Comparison of ENCODE assay signal across 9 cellular contexts in the genomic region with DNA sequence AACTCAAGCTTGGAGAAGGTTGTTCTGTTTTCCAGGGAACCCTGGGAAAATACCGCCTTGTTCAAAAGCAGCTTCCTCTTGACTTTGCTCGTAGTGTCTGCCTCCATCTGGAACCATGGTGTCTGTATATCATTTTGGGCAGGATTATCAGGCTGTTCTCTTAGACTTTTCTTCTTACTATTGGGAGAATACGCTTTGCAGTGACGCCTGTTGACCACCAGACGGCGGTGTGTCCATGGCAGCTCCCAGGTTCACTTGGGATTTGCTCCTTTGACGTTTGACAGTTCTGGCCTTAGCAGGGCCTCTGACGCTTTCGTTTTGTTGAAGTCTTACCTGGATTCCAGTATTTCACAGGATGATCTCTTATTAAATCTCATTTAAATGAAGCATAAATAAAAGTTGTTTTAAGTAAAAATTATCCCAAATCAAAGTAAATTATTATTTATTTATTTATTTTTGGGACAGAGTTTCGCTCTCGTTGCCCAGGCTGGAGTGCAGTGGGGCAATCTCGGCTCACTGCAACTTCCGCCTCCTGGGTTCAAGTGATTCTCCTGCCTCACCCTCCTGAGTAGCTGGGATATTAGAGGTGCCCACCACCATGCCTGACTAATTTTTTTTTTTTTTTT. TPM values are rescaled to one million over a fixed set of nuclear protein-coding genes. Genes with fewer than 3 reads are reported as not detected.
DNase-seq lines count a peak whose midpoint lies in the region; ATAC-seq, FAIRE-seq and TF ChIP-seq lines count a peak whose summit lies in the region.
"Had no signal": no experiment of that assay in that cellular context is flagged by ENCODE, and none has a peak within 500 bp of the region (broad histone marks: within the 10 kb centered on the region; RNA-seq: fewer than 3 reads in every experiment).

No MANE protein-coding gene starts in this region.

- H3K27ac Mint-ChIP-seq in activated CD4-positive, alpha-beta T cell treated with anti-CD3 and anti-CD28 coated beads, Interleukin-2, amount 10 ng/mL, durations not matched to agents 24 days and 14 days: peak overlapping the region; percentile 66
- H3K27ac Mint-ChIP-seq in endothelial cell (ENCODE audit: unreplicated experiment): peak overlapping the region; percentile 36
- H3K27ac Mint-ChIP-seq: activated naive CD8-positive, alpha-beta T cell had no signal

- peaks cover 10% of the 10 kb centered on the region for H3K4me1 Mint-ChIP-seq in activated CD4-positive, alpha-beta T cell treated with anti-CD3 and anti-CD28 coated beads, Interleukin-2, amount 10 ng/mL, durations not matched to agents 24 days and 14 days
- peaks cover 19% of the 10 kb centered on the region for H3K4me1 Mint-ChIP-seq in endothelial cell (ENCODE audit: unreplicated experiment)

- FAIRE-seq in G401.6 (lab: Jason Lieb, UNC): peak; percentile 72

- no peak for TF ChIP-seq POLR2A in testis (IDR thresholded peaks at IDR 0.05)

- WGBS in testis, 2 donors: 61 to 65% methylated on average over 13 of the region's 13 CpGs

- no peaks in the 10 kb centered on the region for H3K9me3 Mint-ChIP-seq in activated CD4-positive, alpha-beta T cell treated with anti-CD3 and anti-CD28 coated beads, Interleukin-2, amount 10 ng/mL, durations not matched to agents 24 days and 14 days
- H3K9me3 Mint-ChIP-seq in endothelial cell (ENCODE audit: unreplicated experiment): no peaks in the 10 kb centered on the region

- H3K27ac ChIP-seq in testis: no peak overlapping the region

- H3K27me3 ChIP-seq in testis: no peaks in the 10 kb centered on the region

- peak; percentile 43 for ATAC-seq in HG02610 (IDR thresholded peaks at IDR 0.05; ENCODE audit: unreplicated experiment)
- ATAC-seq in mucosa of descending colon: peak; percentile 86
- ATAC-seq in HG03159 (IDR thresholded peaks at IDR 0.05; ENCODE audit: unreplicated experiment): no peak

- no peaks in the 10 kb centered on the region for H3K27me3 Mint-ChIP-seq in activated CD4-positive, alpha-beta T cell treated with anti-CD3 and anti-CD28 coated beads, Interleukin-2, amount 10 ng/mL, durations not matched to agents 24 days and 14 days
- H3K27me3 Mint-ChIP-seq in endothelial cell (ENCODE audit: unreplicated experiment): peaks cover 11% of the 10 kb centered on the region
- H3K27me3 Mint-ChIP-seq: activated naive CD8-positive, alpha-beta T cell had no signal

- TF ChIP-seq CTCF in endothelial cell (IDR thresholded peaks at IDR 0.05; ENCODE audit: unreplicated experiment) (peak; percentile 100), mucosa of descending colon (IDR thresholded peaks at IDR 0.05) (peak; percentile 94), testis (IDR thresholded peaks at IDR 0.05) (peak; percentile 66 to 86 (median 82))

- no peak overlapping the region for H3K4me3 Mint-ChIP-seq in activated CD4-positive, alpha-beta T cell treated with anti-CD3 and anti-CD28 coated beads, Interleukin-2, amount 10 ng/mL, durations not matched to agents 24 days and 14 days
- no peak overlapping the region for H3K4me3 Mint-ChIP-seq in endothelial cell (ENCODE audit: unreplicated experiment)
- H3K4me3 Mint-ChIP-seq: activated naive CD8-positive, alpha-beta T cell had no signal

- DNase-seq in NCI-H2227 treated with DMSO at 0.1 percent for 48 hours (lab: John Stamatoyannopoulos, UW): peak; percentile 38
- DNase-seq in activated CD4-positive, alpha-beta T cell treated with anti-CD3 and anti-CD28 coated beads, Interleukin-2, amount 10 ng/mL, durations not matched to agents 24 days and 14 days: peak; percentile 81
- DNase-seq in endothelial cell (ENCODE audit: low spot score): peak; percentile 71
- peak in 2 of 3 donors; percentile 51 to 55 for DNase-seq in mucosa of descending colon
- peak; percentile 60 for DNase-seq in testis

- H3K4me1 ChIP-seq in mucosa of descending colon (ENCODE audit: low read depth) (no peaks in the 10 kb centered on the region), testis (peaks cover 12% of the 10 kb centered on the region)

- H3K36me3 Mint-ChIP-seq in activated CD4-positive, alpha-beta T cell treated with anti-CD3 and anti-CD28 coated beads, Interleukin-2, amount 10 ng/mL, durations not matched to agents 24 days and 14 days (ENCODE audit: low read depth): peaks cover 14% of the 10 kb centered on the region
- H3K36me3 Mint-ChIP-seq in endothelial cell (ENCODE audit: low read depth, unreplicated experiment): peaks cover 29% of the 10 kb centered on the region

- H3K9me3 ChIP-seq in mucosa of descending colon (no peaks in the 10 kb centered on the region), testis (no peaks in the 10 kb centered on the region)

- no peaks in the 10 kb centered on the region for H3K36me3 ChIP-seq in mucosa of descending colon (ENCODE audit: low read depth)
- no peaks in the 10 kb centered on the region for H3K36me3 ChIP-seq in testis (ENCODE audit: low read depth, missing control alignments)

- intact Hi-C loops in activated CD4-positive, alpha-beta T cell treated with anti-CD3 and anti-CD28 coated beads, Interleukin-2, amount 10 ng/mL, durations not matched to agents 24 days and 14 days (cut with micrococcal nuclease): loop anchor here (10.0 kb wide), 3 partner anchors 209 to 439 kb away; partner anchors contain the start of gene CREM
- intact Hi-C loops in mucosa of descending colon (cut with DNase I, micrococcal nuclease): no loop called here
- intact Hi-C loops in testis (cut with DNase I; ENCODE audit: low total_unique reads): no loop called here

- H3K4me3 ChIP-seq in mucosa of descending colon: no peak overlapping the region
- no peak overlapping the region for H3K4me3 ChIP-seq in testis

RNA-seq across cellular contexts. Expression of gene GJD4, which starts 41.8 kb away (rescaled TPM):
- total RNA-seq in activated CD4-positive, alpha-beta T cell treated with anti-CD3 and anti-CD28 coated beads, Interleukin-2, amount 10 ng/mL, durations not matched to agents 24 days and 14 days: not detected in 2 replicates
- total RNA-seq in endothelial cell (ENCODE audit: unreplicated experiment): not detected
- total RNA-seq in mucosa of descending colon: not detected
- under 1 TPM in 1 of 2 donors, not detected in 1; 0.31 TPM for total RNA-seq in testis
- not detected for polyA plus RNA-seq in testis (ENCODE audit: insufficient read depth, low read depth, low replicate concordance)
